ENCODE assay signal across 1 cellular context in genomic region chr10:29529146-29529545, GRCh38.
TF ChIP-seq lines count a peak whose summit lies in the region.

No MANE protein-coding gene starts in this region.

TF ChIP-seq in GM23338, 12 proteins besides CTCF, POLR2A, EP300 and RAD21 (continued from another document):
- no peak for TF ChIP-seq ZNF462 (CRISPR knock-in tag; IDR thresholded peaks at IDR 0.05)
- TF ChIP-seq POLR2AphosphoS5 (IDR thresholded peaks at IDR 0.05; ENCODE audit: low read depth): no peak
